17 cellular contexts compared by ENCODE assay signal in the genomic region with DNA sequence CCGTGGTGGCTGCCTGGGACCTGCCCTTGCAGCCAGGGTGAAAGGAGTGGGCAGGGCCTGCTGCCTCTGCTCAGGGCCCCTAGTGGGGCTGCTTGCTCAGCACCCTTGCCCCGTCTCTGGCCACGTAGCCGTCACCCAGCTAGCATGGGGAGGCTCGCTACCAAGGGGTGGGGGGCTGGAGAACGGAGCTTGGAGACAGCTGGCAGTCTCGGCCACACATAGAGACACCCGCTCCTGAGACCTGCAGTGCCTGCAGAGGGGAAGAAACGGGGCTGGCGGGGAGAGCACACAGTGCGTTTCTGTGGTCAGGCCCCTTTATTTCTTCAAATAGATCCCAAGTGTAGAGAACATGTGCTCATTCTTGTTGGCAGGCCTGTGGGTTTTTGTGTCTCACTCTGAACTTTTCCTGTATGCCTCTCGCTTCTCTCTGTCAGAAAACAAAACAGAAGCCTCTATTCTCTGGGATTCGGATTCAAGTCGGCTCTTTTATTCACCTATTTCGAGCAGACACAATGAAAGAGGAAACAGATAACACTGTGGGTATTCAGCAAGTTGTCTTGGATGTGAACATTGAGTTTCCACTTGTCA. TPM values are rescaled to one million over a fixed set of nuclear protein-coding genes. Genes with fewer than 3 reads are reported as not detected.
DNase-seq lines count a peak whose midpoint lies in the region; ATAC-seq, FAIRE-seq and TF ChIP-seq lines count a peak whose summit lies in the region.
"Had no signal": no experiment of that assay in that cellular context is flagged by ENCODE, and none has a peak within 500 bp of the region (broad histone marks: within the 10 kb centered on the region; RNA-seq: fewer than 3 reads in every experiment).

No MANE protein-coding gene starts in this region.

- POLR2A ChIA-PET in IMR-90 (lab: Charles Lee; ENCODE audit: unreplicated experiment), result interaction anchor here (0.6 kb wide), 1 partner anchor 24 kb away, joined by 3 read pairs; no protein-coding TSS in a partner anchor

- WGBS in IMR-90 (ENCODE audit: extremely low coverage in 2 of 2, insufficient read length in 1 of 2), 2 experiments, result no CpG with 5 or more reads among the region's 15 CpGs
- WGBS in heart left ventricle, 4 donors, result 29 to 47% (median 38%) methylated on average over 12 to 15 of the region's 15 CpGs
- 54 to 86% methylated on average over 15 of the region's 15 CpGs for WGBS in sigmoid colon, 2 donors

- no peak overlapping the region for H3K4me3 Mint-ChIP-seq in astrocyte (ENCODE audit: unreplicated experiment)
- H3K4me3 Mint-ChIP-seq: CD4-positive, CD25-positive, alpha-beta regulatory T cell; effector memory CD8-positive, alpha-beta T cell; memory B cell had no signal

- H3K36me3 ChIP-seq in IMR-90 (ENCODE audit: control insufficient read depth, insufficient read depth, low read length) (no peaks in the 10 kb centered on the region), astrocyte (ENCODE audit: insufficient read depth, low read length) (no peaks in the 10 kb centered on the region), heart left ventricle (no peaks in the 10 kb centered on the region), sigmoid colon (no peaks in the 10 kb centered on the region), tibial artery (no peaks in the 10 kb centered on the region)
- H3K36me3 ChIP-seq: adrenal gland, stomach had no signal

- CTCF ChIA-PET in IMR-90 (lab: Yijun Ruan, JAX), result no interaction called here

- H3K27ac Mint-ChIP-seq in astrocyte (ENCODE audit: unreplicated experiment), result no peak overlapping the region
- H3K27ac Mint-ChIP-seq: memory B cell had no signal

- H2BK15ac ChIP-seq in IMR-90 (ENCODE audit: low read depth, low read length), result no peak overlapping the region

- no peak overlapping the region for H2AK9ac ChIP-seq in IMR-90 (replicated peaks; ENCODE audit: low read depth, low read length, poor library complexity)

- peaks cover 6% of the 10 kb centered on the region for H3K36me3 Mint-ChIP-seq in astrocyte (ENCODE audit: low read depth, unreplicated experiment)
- H3K36me3 Mint-ChIP-seq: CD4-positive, CD25-positive, alpha-beta regulatory T cell had no signal

- H3K4ac ChIP-seq in IMR-90 (ENCODE audit: low read depth, low read length), result no peak overlapping the region

- dilution Hi-C loops in IMR-90 (cut with HindIII; ENCODE audit: low sequenced_read_pairs, unreplicated experiment), result no loop called here

- H3K18ac ChIP-seq in IMR-90 (ENCODE audit: low read depth, low read length), result no peak overlapping the region

- H3K79me2 ChIP-seq in astrocyte (ENCODE audit: insufficient read depth, low read length), result peaks cover 38% of the 10 kb centered on the region

- H3K79me1 ChIP-seq in IMR-90 (ENCODE audit: low read depth in 1 of 2, low read length in 2 of 2), result peaks cover 13 to 53% of the 10 kb centered on the region in 2 experiments

- ATAC-seq in IMR-90 (ENCODE audit: low read depth), result peak; percentile 27; the same call in 1 of the 2 replicates
- ATAC-seq in heart left ventricle, result peak; percentile 5 to 21 (median 16)
- ATAC-seq in GM21619 (IDR thresholded peaks at IDR 0.05; ENCODE audit: unreplicated experiment), result no peak
- ATAC-seq: effector memory CD8-positive, alpha-beta T cell; Panc1 had no signal

- intact Hi-C loops in IMR-90 (cut with micrococcal nuclease) (no loop called here), heart left ventricle (cut with DNase I) (loop anchor here in 1 of 10 donors (10.0 kb wide), 1 partner anchor 76 kb away; no protein-coding TSS in a partner anchor), sigmoid colon (cut with DNase I) (no loop called here), tibial artery (cut with DNase I; ENCODE audit: low total_unique reads) (no loop called here)

- TF ChIP-seq RAD21 in IMR-90 (IDR thresholded peaks at IDR 0.05; ENCODE audit: low read length), result no peak

- no peak overlapping the region for H3K9ac ChIP-seq in IMR-90 (ENCODE audit: low read depth, low read length)
- H3K9ac ChIP-seq in astrocyte (ENCODE audit: low read length), result peak overlapping the region; percentile 3

- H3K4me3 ChIP-seq in IMR-90 (ENCODE audit: insufficient read depth, low read depth, low read length) (no peak overlapping the region), astrocyte (ENCODE audit: insufficient read depth, low read depth, low read length) (no peak overlapping the region), heart left ventricle (no peak overlapping the region), sigmoid colon (no peak overlapping the region), tibial artery (no peak overlapping the region)
- H3K4me3 ChIP-seq: adrenal gland, stomach had no signal

- H3K4me2 ChIP-seq in IMR-90 (ENCODE audit: low read depth, low read length) (no peak overlapping the region), astrocyte (ENCODE audit: low read length) (peak overlapping the region; percentile 23)

- no peaks in the 10 kb centered on the region for H3K27me3 Mint-ChIP-seq in astrocyte (ENCODE audit: low read depth, unreplicated experiment)
- H3K27me3 Mint-ChIP-seq: CD4-positive, CD25-positive, alpha-beta regulatory T cell; effector memory CD8-positive, alpha-beta T cell; memory B cell had no signal

- peaks cover 6% of the 10 kb centered on the region for H3K4me1 ChIP-seq in IMR-90 (ENCODE audit: control insufficient read depth, insufficient read depth, low read length)
- H3K4me1 ChIP-seq in astrocyte (ENCODE audit: insufficient read depth, low read length), result peaks cover 6% of the 10 kb centered on the region
- H3K4me1 ChIP-seq in heart left ventricle, result peaks cover 5 to 78% (median 44%) of the 10 kb centered on the region in 12 donors
- peaks cover 0 to 51% (median 22%) of the 10 kb centered on the region in 4 donors for H3K4me1 ChIP-seq in sigmoid colon
- peaks cover 0 to 21% (median 9%) of the 10 kb centered on the region in 4 donors for H3K4me1 ChIP-seq in tibial artery

- H4K20me1 ChIP-seq in IMR-90 (ENCODE audit: insufficient read depth, low read length) (peaks cover 59% of the 10 kb centered on the region), astrocyte (ENCODE audit: insufficient read depth, low read length) (peaks cover 72% of the 10 kb centered on the region)

- H3K27ac ChIP-seq in IMR-90 (ENCODE audit: insufficient read depth, low read length) (no peak overlapping the region), astrocyte (ENCODE audit: low read depth, low read length) (no peak overlapping the region), heart left ventricle (peak overlapping the region in 11 of 12 donors; percentile 35 to 80 (median 54)), sigmoid colon (peak overlapping the region; percentile 27 to 67 (median 48)), tibial artery (no peak overlapping the region)
- H3K27ac ChIP-seq: adrenal gland had no signal

- H2AK5ac ChIP-seq in IMR-90 (ENCODE audit: low read depth, low read length), result no peak overlapping the region

- FAIRE-seq in astrocyte (lab: Jason Lieb, UNC) (no peak), frontal cortex (lab: Jason Lieb, UNC) (no peak)
- FAIRE-seq: TTC549 had no signal

- H4K8ac ChIP-seq in IMR-90 (ENCODE audit: low read depth in 2 of 2, low read length in 2 of 2), result no peak overlapping the region

- peaks cover 7% of the 10 kb centered on the region for H3K9me3 Mint-ChIP-seq in astrocyte (ENCODE audit: unreplicated experiment)
- H3K9me3 Mint-ChIP-seq: effector memory CD8-positive, alpha-beta T cell had no signal

- H3K23ac ChIP-seq in IMR-90 (ENCODE audit: low read depth, low read length), result no peak overlapping the region

- no peak overlapping the region for H3K56ac ChIP-seq in IMR-90 (ENCODE audit: extremely low read depth, insufficient read depth, low read length)

- TF ChIP-seq EP300 in sigmoid colon (IDR thresholded peaks at IDR 0.05), result no peak

- H4K91ac ChIP-seq in IMR-90 (ENCODE audit: insufficient read depth, low read depth, low read length), result no peak overlapping the region

- H3K4me1 Mint-ChIP-seq in astrocyte (ENCODE audit: low read depth, unreplicated experiment), result peaks cover 21% of the 10 kb centered on the region

- H3K9me1 ChIP-seq in IMR-90 (ENCODE audit: insufficient read depth, low read length), result 0 out of 2 replicates have a peak, but pooled peaks cover 2% of the 10 kb centered on the region

- no peak overlapping the region for H2BK120ac ChIP-seq in IMR-90 (ENCODE audit: low read depth, low read length)

- in situ Hi-C loops in IMR-90 (cut with MboI; ENCODE audit: low sequenced_read_pairs), result no loop called here

- no peak for TF ChIP-seq CTCF in IMR-90 (conservative IDR thresholded peaks at IDR 0.05; ENCODE audit: low read depth, low read length)
- no peak for TF ChIP-seq CTCF in astrocyte (IDR thresholded peaks at IDR 0.05; ENCODE audit: insufficient read depth, low read depth, low read length)
- no peak for TF ChIP-seq CTCF in heart left ventricle (IDR thresholded peaks at IDR 0.05)
- no peak for TF ChIP-seq CTCF in sigmoid colon (IDR thresholded peaks at IDR 0.05)
- no peak for TF ChIP-seq CTCF in tibial artery (IDR thresholded peaks at IDR 0.05)

- H2AFZ ChIP-seq in IMR-90 (replicated peaks; ENCODE audit: low read length, poor library complexity) (no peak overlapping the region), astrocyte (ENCODE audit: low read depth, low read length) (no peak overlapping the region)

- no peak for TF ChIP-seq POLR2A in IMR-90 (IDR thresholded peaks at IDR 0.05; ENCODE audit: low read depth, low read length)
- TF ChIP-seq POLR2A in heart left ventricle (IDR thresholded peaks at IDR 0.05), result no peak
- TF ChIP-seq POLR2A in sigmoid colon (IDR thresholded peaks at IDR 0.05), result no peak

- DNase-seq in IMR-90 (peak; percentile 11), astrocyte (ENCODE audit: low read depth) (peak; percentile 32), heart left ventricle (no peak), sigmoid colon (no peak), NCI-H2171 (lab: John Stamatoyannopoulos, UW) (no peak), frontal cortex (ENCODE audit: low spot score in 2 of 2) (no peak), tibial artery (no peak)
- DNase-seq: activated CD8-positive, alpha-beta memory T cell treated with anti-CD3 and anti-CD28 coated beads, Interleukin-2, amount 50 U/mL, for 4 hours; adrenal gland; CD4-positive, CD25-positive, alpha-beta regulatory T cell; effector memory CD8-positive, alpha-beta T cell; stimulated activated CD4-positive, alpha-beta T cell treated with anti-CD3 and anti-CD28 coated beads, Interleukin-4, amount 100 ng/mL, for 1 hour; stomach had no signal

- no TSS peak for BruUV-seq in IMR-90 (replicated peaks; lab: Mats Ljungman, UMichigan)

- no peak overlapping the region for H4K5ac ChIP-seq in IMR-90 (ENCODE audit: low read depth, low read length)

- no peaks in the 10 kb centered on the region for H3K27me3 ChIP-seq in IMR-90 (ENCODE audit: control insufficient read depth, insufficient read depth, low read length)
- H3K27me3 ChIP-seq in astrocyte (ENCODE audit: insufficient read depth, low read length), result no peaks in the 10 kb centered on the region
- no peaks in the 10 kb centered on the region for H3K27me3 ChIP-seq in heart left ventricle
- no peaks in the 10 kb centered on the region for H3K27me3 ChIP-seq in sigmoid colon
- H3K27me3 ChIP-seq in tibial artery, result no peaks in the 10 kb centered on the region
- H3K27me3 ChIP-seq: adrenal gland, stomach had no signal

- no peak overlapping the region for H3K14ac ChIP-seq in IMR-90 (replicated peaks; ENCODE audit: low read depth, low read length)

- H2BK5ac ChIP-seq in IMR-90 (ENCODE audit: low read depth, low read length, poor library complexity, severe bottlenecking), result no peak overlapping the region

- H3K9me3 ChIP-seq in IMR-90 (ENCODE audit: control insufficient read depth, insufficient read depth, low read length), result no peaks in the 10 kb centered on the region
- no peaks in the 10 kb centered on the region for H3K9me3 ChIP-seq in astrocyte (ENCODE audit: insufficient read depth, low read depth, low read length)
- H3K9me3 ChIP-seq in heart left ventricle, result peaks cover 0 to 14% (median 0%) of the 10 kb centered on the region in 12 donors
- H3K9me3 ChIP-seq in sigmoid colon, result no peaks in the 10 kb centered on the region
- H3K9me3 ChIP-seq in tibial artery, result no peaks in the 10 kb centered on the region
- H3K9me3 ChIP-seq: adrenal gland, stomach had no signal

- no peak overlapping the region for H2BK20ac ChIP-seq in IMR-90 (ENCODE audit: low read depth, low read length)

RNA-seq across cellular contexts. Expression of a gene that starts 26.4 kb away (rescaled TPM):
- 15.3 and 15.6 TPM in 2 replicates for total RNA-seq in IMR-90 (2012; rRNA removed)
- 32.2 and 35.1 TPM in 2 replicates for polyA plus RNA-seq in IMR-90 (2012; rRNA removed)
- 21.8 and 38.1 TPM in 2 replicates for polyA plus RNA-seq in IMR-90 (2012; cell fraction: cytosol; rRNA removed)
- polyA plus RNA-seq in IMR-90 (2012; cell fraction: nucleus; rRNA removed; ENCODE audit: low replicate concordance), result 145 and 229 TPM in 2 replicates
- total RNA-seq in astrocyte, result 49.7 and 51.0 TPM in 2 replicates
- 10 to 100 TPM; 47.3 to 90.3 (median 60.8) TPM for total RNA-seq in heart left ventricle
- 10 to 100 TPM; 50.7 to 78.7 TPM for polyA plus RNA-seq in heart left ventricle
- total RNA-seq in sigmoid colon, result 10 to 100 TPM; 38.7 to 90.6 (median 47.4) TPM
- 10 to 100 TPM; 19.8 to 49.6 (median 21.3) TPM for polyA plus RNA-seq in sigmoid colon
- total RNA-seq in frontal cortex, result 73.0 TPM

RNA-seq across cellular contexts. Expression of a gene that starts 40.1 kb away (rescaled TPM):
- total RNA-seq in IMR-90 (2012; rRNA removed) (12.4 and 13.3 TPM in 2 replicates), astrocyte (20.5 and 21.5 TPM in 2 replicates), heart left ventricle (10 to 100 TPM; 13.3 to 25.3 (median 18.7) TPM), sigmoid colon (10 to 100 TPM; 19.3 to 39.2 (median 28.5) TPM), frontal cortex (60.7 TPM)
- polyA plus RNA-seq in IMR-90 (2012; rRNA removed) (16.4 and 16.7 TPM in 2 replicates), heart left ventricle (10 to 100 TPM; 17.1 to 19.4 TPM), sigmoid colon (10 to 100 TPM in 2 of 3 donors, 1 to 10 TPM in 1; 9.0 to 23.7 (median 12.6) TPM)
- polyA plus RNA-seq in IMR-90 (2012; cell fraction: cytosol; rRNA removed), result 13.5 and 19.0 TPM in 2 replicates
- 44.2 and 86.6 TPM in 2 replicates for polyA plus RNA-seq in IMR-90 (2012; cell fraction: nucleus; rRNA removed; ENCODE audit: low replicate concordance)

RNA-seq across cellular contexts. Expression of a gene that starts 57.4 kb away (rescaled TPM):
- under 0.01 and 0.18 TPM in 2 replicates for total RNA-seq in IMR-90 (2012; rRNA removed)
- 0.10 and 0.11 TPM in 2 replicates for polyA plus RNA-seq in IMR-90 (2012; rRNA removed)
- 0.03 and 0.12 TPM in 2 replicates for polyA plus RNA-seq in IMR-90 (2012; cell fraction: cytosol; rRNA removed)
- 1.5 and 1.6 TPM in 2 replicates for polyA plus RNA-seq in IMR-90 (2012; cell fraction: nucleus; rRNA removed; ENCODE audit: low replicate concordance)
- 1.2 and 2.5 TPM in 2 replicates for total RNA-seq in astrocyte
- total RNA-seq in heart left ventricle, result 1 to 10 TPM in 1 of 9 donors, under 1 TPM in 6, not detected in 2; 0.14 to 1.8 (median 0.82) TPM
- under 1 TPM in 1 of 2 donors, not detected in 1; 0.06 TPM for polyA plus RNA-seq in heart left ventricle
- not detected for total RNA-seq in sigmoid colon
- under 1 TPM in 1 of 3 donors, not detected in 2; 0.50 TPM for polyA plus RNA-seq in sigmoid colon
- total RNA-seq in frontal cortex, result 0.41 TPM

Comparison
In these comparisons a context has a peak if more than half of its experiments do, and no peak if none do; other contexts are left out.
1. DNase-seq: peak in IMR-90 (single experiment) and astrocyte (single experiment); none in heart left ventricle (0 of 5), sigmoid colon (single experiment), NCI-H2171 (single experiment), frontal cortex (0 of 2) and tibial artery (0 of 2).
2. H3K27ac ChIP-seq: peak in heart left ventricle (11 of 12) and sigmoid colon (4 of 4); none in IMR-90 (single experiment), astrocyte (single experiment) and tibial artery (0 of 2).